In genomic region chr19:48698046-48698445, GRCh38 we compare ENCODE assay signal across 12 cellular contexts. TPM values are rescaled to one million over a fixed set of nuclear protein-coding genes. Genes with fewer than 3 reads are reported as not detected.
DNase-seq lines count a peak whose midpoint lies in the region; ATAC-seq, FAIRE-seq and TF ChIP-seq lines count a peak whose summit lies in the region.
"Had no signal": no experiment of that assay in that cellular context is flagged by ENCODE, and none has a peak within 500 bp of the region (broad histone marks: within the 10 kb centered on the region; RNA-seq: fewer than 3 reads in every experiment).

No MANE protein-coding gene starts in this region.

- CTCF ChIA-PET in H1 (lab: Charles Lee; ENCODE audit: partially characterized antibody) = interaction anchor here (1.5 to 9.4 kb wide), 3 partner anchors 14 to 90 kb away, joined by 5 to 42 read pairs (median 9); no protein-coding TSS in a partner anchor
- CTCF ChIA-PET in activated CD8-positive, alpha-beta memory T cell treated with anti-CD3 and anti-CD28 coated beads, Interleukin-2, amount 10 ng/mL, durations not matched to agents 7 days and 5 days (lab: Charles Lee) = interaction anchor here (0.7 kb wide), 1 partner anchor 42 kb away, joined by 3 read pairs; no protein-coding TSS in a partner anchor

- H2BK5ac ChIP-seq in H1 (ENCODE audit: low read depth, low read length) = no peak overlapping the region

- 97% methylated on average over 3 of the region's 4 CpGs; no CpG with 5 or more reads in 1 of the 2 experiments for WGBS in H1 (ENCODE audit: extremely low coverage in 1 of 2, insufficient coverage in 1 of 2, insufficient read length in 1 of 2, insufficient replicate concordance in 2 of 2, low coverage in 1 of 2, low lambda C conversion rate in 2 of 2, missing lambda C conversion rate in 1 of 2), 2 experiments
- WGBS in pancreas, 2 donors = 38 to 45% methylated on average over 4 of the region's 4 CpGs

- no peak overlapping the region for H3K18ac ChIP-seq in H1 (ENCODE audit: extremely low read depth, low read length)

- peaks cover 5% of the 10 kb centered on the region for H3K4me1 Mint-ChIP-seq in activated CD8-positive, alpha-beta memory T cell treated with anti-CD3 and anti-CD28 coated beads, Interleukin-2, amount 10 ng/mL, durations not matched to agents 7 days and 5 days

- H3K27ac Mint-ChIP-seq in activated CD8-positive, alpha-beta memory T cell treated with anti-CD3 and anti-CD28 coated beads, Interleukin-2, amount 10 ng/mL, durations not matched to agents 7 days and 5 days = no peak overlapping the region

- no peak overlapping the region for H4K8ac ChIP-seq in H1 (ENCODE audit: extremely low read depth, insufficient read depth, low read length)

- no peaks in the 10 kb centered on the region for H3K36me3 Mint-ChIP-seq in activated CD8-positive, alpha-beta memory T cell treated with anti-CD3 and anti-CD28 coated beads, Interleukin-2, amount 10 ng/mL, durations not matched to agents 7 days and 5 days

- no peak overlapping the region for H3K14ac ChIP-seq in H1 (ENCODE audit: insufficient read length)

- H3K4me2 ChIP-seq in H1 (ENCODE audit: insufficient read depth in 1 of 2, low read depth in 2 of 2, low read length in 2 of 2) = no peak overlapping the region

- no peak for TF ChIP-seq EP300 in H1 (IDR thresholded peaks at IDR 0.05; ENCODE audit: borderline replicate concordance in 1 of 2, low read depth in 2 of 2, low read length in 2 of 2)

- peak in 3 of 4 donors; percentile 13 to 30 (median 26) for ATAC-seq in pancreas
- ATAC-seq in activated CD8-positive, alpha-beta memory T cell treated with anti-CD3 and anti-CD28 coated beads, Interleukin-2, amount 10 ng/mL, durations not matched to agents 7 days and 5 days = no peak
- ATAC-seq in HG02759 (IDR thresholded peaks at IDR 0.05; ENCODE audit: unreplicated experiment) = no peak

- no peaks in the 10 kb centered on the region for H3K9me3 Mint-ChIP-seq in activated CD8-positive, alpha-beta memory T cell treated with anti-CD3 and anti-CD28 coated beads, Interleukin-2, amount 10 ng/mL, durations not matched to agents 7 days and 5 days (ENCODE audit: low read depth)

- no peak overlapping the region for H3K9ac ChIP-seq in H1 (replicated peaks in 1 of 4; ENCODE audit: extremely low read depth in 1 of 4, low read depth in 3 of 4, low read length in 3 of 4)

- no peaks in the 10 kb centered on the region for H4K20me1 ChIP-seq in H1 (replicated peaks in 1 of 2; ENCODE audit: control insufficient read depth in 1 of 2, insufficient read depth in 2 of 2, low read length in 2 of 2)

- no peak overlapping the region for H2BK120ac ChIP-seq in H1 (replicated peaks; ENCODE audit: low read depth, low read length)

- intact Hi-C loops in pancreas (cut with DNase I) = no loop called here

- POLR2A ChIA-PET in H1 (lab: Charles Lee; ENCODE audit: partially characterized antibody) = interaction anchor here (1.8 to 3.5 kb wide), 2 partner anchors 24 to 30 kb away, joined by 4 to 16 read pairs; no protein-coding TSS in a partner anchor

- no peak for TF ChIP-seq RAD21 in H1 (IDR thresholded peaks at IDR 0.05 in 1 of 2, conservative IDR thresholded peaks at IDR 0.05 in 1 of 2; ENCODE audit: low read depth in 2 of 2, low read length in 2 of 2)

- H3K4me3 Mint-ChIP-seq in activated CD8-positive, alpha-beta memory T cell treated with anti-CD3 and anti-CD28 coated beads, Interleukin-2, amount 10 ng/mL, durations not matched to agents 7 days and 5 days = no peak overlapping the region

- no peak overlapping the region for H2BK15ac ChIP-seq in H1 (ENCODE audit: low read length)

- no peaks in the 10 kb centered on the region for H3K79me2 ChIP-seq in H1 (ENCODE audit: control insufficient read depth in 1 of 2, insufficient read depth in 2 of 2, low read length in 2 of 2)

- TF ChIP-seq CTCF in H1 (IDR thresholded peaks at IDR 0.05; ENCODE audit: control extremely low read depth in 1 of 3, insufficient read depth in 1 of 3, low read depth in 1 of 3, low read length in 3 of 3) = no peak
- no peak for TF ChIP-seq CTCF in pancreas (IDR thresholded peaks at IDR 0.05)

- no peak for TF ChIP-seq POLR2A in H1 (IDR thresholded peaks at IDR 0.05; ENCODE audit: control extremely low read depth in 1 of 2, low read depth in 2 of 2, low read length in 2 of 2)

- no peak overlapping the region for H3K23ac ChIP-seq in H1 (ENCODE audit: insufficient read length)

- no peak overlapping the region for H4K5ac ChIP-seq in H1 (ENCODE audit: insufficient read length, low read depth, low read length)

- peaks cover 0 to 5% (median 1%) of the 10 kb centered on the region in 4 experiments; a peak in 4 of 7 replicates for H3K4me1 ChIP-seq in H1 (replicated peaks in 1 of 4; ENCODE audit: control insufficient read depth in 3 of 4, insufficient read depth in 4 of 4, low read length in 3 of 4)
- peaks cover 0 to 5% (median 0%) of the 10 kb centered on the region in 3 donors for H3K4me1 ChIP-seq in pancreas

- H3K27ac ChIP-seq in H1 (ENCODE audit: low read depth, low read length) = no peak overlapping the region
- H3K27ac ChIP-seq in pancreas = no peak overlapping the region

- FAIRE-seq in H1 (lab: Jason Lieb, UNC) (no peak), pancreas (lab: Jason Lieb, UNC) (no peak)

- H2BK12ac ChIP-seq in H1 (ENCODE audit: low read depth, low read length) = peak overlapping the region; percentile 29; the same call in 1 of the 2 replicates

- no peak overlapping the region for H2AK5ac ChIP-seq in H1 (ENCODE audit: low read depth, low read length)

- H3K36me3 ChIP-seq in H1 (ENCODE audit: control insufficient read depth in 2 of 4, insufficient read depth in 4 of 4, low read length in 3 of 4) = no peaks in the 10 kb centered on the region
- H3K36me3 ChIP-seq in pancreas = no peaks in the 10 kb centered on the region
- H3K36me3 ChIP-seq: suprapubic skin had no signal

- H3K79me1 ChIP-seq in H1 (ENCODE audit: low read depth, low read length) = peaks cover 2% of the 10 kb centered on the region; the same call in 1 of the 2 replicates

- H3K4me3 ChIP-seq in H1 (ENCODE audit: extremely low read depth in 1 of 4, insufficient read depth in 2 of 4, low read depth in 3 of 4, low read length in 4 of 4) (no peak overlapping the region), pancreas (no peak overlapping the region)
- H3K4me3 ChIP-seq: suprapubic skin had no signal

- no peak overlapping the region for H3K56ac ChIP-seq in H1 (replicated peaks; ENCODE audit: insufficient read length, low read depth, low read length)

- H3K27me3 Mint-ChIP-seq in activated CD8-positive, alpha-beta memory T cell treated with anti-CD3 and anti-CD28 coated beads, Interleukin-2, amount 10 ng/mL, durations not matched to agents 7 days and 5 days = peaks cover 16% of the 10 kb centered on the region

- peak; percentile 52 for DNase-seq in GM04504 (ENCODE audit: low read depth)
- peak; percentile 67 for DNase-seq in RPMI8226
- no peak for DNase-seq in H1 (ENCODE audit: low read depth in 1 of 2, low spot score in 2 of 2)
- DNase-seq in pancreas = peak in 2 of 6 donors; percentile 18 to 57
- no peak for DNase-seq in T1000 (lab: John Stamatoyannopoulos, UW)
- DNase-seq in activated CD8-positive, alpha-beta memory T cell treated with anti-CD3 and anti-CD28 coated beads, Interleukin-2, amount 10 ng/mL, durations not matched to agents 7 days and 5 days = no peak
- no peak for DNase-seq in SIG-M5 (lab: John Stamatoyannopoulos, UW)
- DNase-seq: DND-41; stimulated activated CD4-positive, alpha-beta T cell treated with anti-CD3 and anti-CD28 coated beads, Interleukin-15, amount 100 ng/mL, for 24 hours had no signal

- H3K23me2 ChIP-seq in H1 (ENCODE audit: low read depth, low read length) = peaks cover 8% of the 10 kb centered on the region; the same call in 1 of the 2 replicates

- H3K9me3 ChIP-seq in H1 (ENCODE audit: insufficient read depth in 2 of 2, low read depth in 1 of 2, low read length in 1 of 2) (no peaks in the 10 kb centered on the region), pancreas (no peaks in the 10 kb centered on the region)
- H3K9me3 ChIP-seq: suprapubic skin had no signal

- no peak overlapping the region for H2BK20ac ChIP-seq in H1 (ENCODE audit: low read length)

- H3K4ac ChIP-seq in H1 (replicated peaks; ENCODE audit: insufficient read length, low read depth, low read length) = no peak overlapping the region

- no peak overlapping the region for H4K91ac ChIP-seq in H1 (replicated peaks; ENCODE audit: insufficient read length, low read length)

- H2AFZ ChIP-seq in H1 (ENCODE audit: low read length) = no peak overlapping the region

- H3K27me3 ChIP-seq in H1 (replicated peaks in 1 of 4; ENCODE audit: control insufficient read depth in 3 of 4, extremely low read depth in 1 of 4, insufficient read depth in 3 of 4, low read length in 3 of 4) (no peaks in the 10 kb centered on the region), pancreas (no peaks in the 10 kb centered on the region)
- H3K27me3 ChIP-seq: suprapubic skin had no signal

RNA-seq across cellular contexts. Expression of gene FUT2, which starts 2.3 kb away (rescaled TPM):
- total RNA-seq in H1 (2021; fragmentation: NEBNext Ultra II Directional; extraction: Animal tissue kit (Norgen Biotek cat#: 25700)) = 5.0 and 7.0 TPM in 2 replicates
- polyA plus RNA-seq in H1 (2011; rRNA removed) = 5.6 and 8.2 TPM in 2 replicates
- 4.1 TPM for polyA plus RNA-seq in H1 (2011; cell fraction: cytosol; rRNA removed)
- polyA plus RNA-seq in H1 (2011; cell fraction: nucleus; rRNA removed) = 6.7 TPM
- 4.2 to 7.5 TPM (median 7.2 TPM) in 4 replicates for polyA plus RNA-seq in H1 (2012, experiment 1 of 2)
- 14.2 TPM for polyA plus RNA-seq in H1 (2012, experiment 2 of 2)
- 4.8 TPM for polyA plus RNA-seq in H1 (2013, experiment 1 of 2)
- polyA plus RNA-seq in H1 (2013, experiment 2 of 2) = 5.3 TPM
- polyA minus RNA-seq in H1 (2011; rRNA and poly(A)+ RNA removed) = 9.7 and 10.8 TPM in 2 replicates
- polyA minus RNA-seq in H1 (2011; cell fraction: cytosol; rRNA and poly(A)+ RNA removed) = 3.7 TPM
- 10.6 TPM for polyA minus RNA-seq in H1 (2011; cell fraction: nucleus; rRNA and poly(A)+ RNA removed)
- 10 to 100 TPM in 2 of 6 donors, 1 to 10 TPM in 4; 4.8 to 14.5 (median 8.2) TPM for total RNA-seq in pancreas
- 1 to 10 TPM; 3.7 to 5.4 TPM for polyA plus RNA-seq in pancreas
- not detected for total RNA-seq in activated CD8-positive, alpha-beta memory T cell treated with anti-CD3 and anti-CD28 coated beads, Interleukin-2, amount 10 ng/mL, durations not matched to agents 7 days and 5 days
- total RNA-seq: lung microvascular endothelial cell had no signal

RNA-seq across cellular contexts. Expression of gene MAMSTR, which starts 21.5 kb away (rescaled TPM):
- total RNA-seq in H1 (2021; fragmentation: NEBNext Ultra II Directional; extraction: Animal tissue kit (Norgen Biotek cat#: 25700)) = 2.0 and 2.9 TPM in 2 replicates
- polyA plus RNA-seq in H1 (2011; rRNA removed) (2.3 and 2.5 TPM in 2 replicates), pancreas (1 to 10 TPM; 1.5 to 2.3 TPM)
- 1.1 TPM for polyA plus RNA-seq in H1 (2011; cell fraction: cytosol; rRNA removed)
- polyA plus RNA-seq in H1 (2011; cell fraction: nucleus; rRNA removed) = 2.5 TPM
- polyA plus RNA-seq in H1 (2012, experiment 1 of 2) = 1.6 to 2.7 TPM (median 1.8 TPM) in 4 replicates
- 3.3 TPM for polyA plus RNA-seq in H1 (2012, experiment 2 of 2)
- polyA plus RNA-seq in H1 (2013, experiment 1 of 2) = 1.8 TPM
- polyA plus RNA-seq in H1 (2013, experiment 2 of 2) = 2.0 TPM
- 1.1 and 1.4 TPM in 2 replicates for polyA minus RNA-seq in H1 (2011; rRNA and poly(A)+ RNA removed)
- polyA minus RNA-seq in H1 (2011; cell fraction: cytosol; rRNA and poly(A)+ RNA removed) = 2.7 TPM
- polyA minus RNA-seq in H1 (2011; cell fraction: nucleus; rRNA and poly(A)+ RNA removed) = 2.6 TPM
- total RNA-seq in pancreas = 1 to 10 TPM in 2 of 6 donors, under 1 TPM in 4; 0.51 to 2.6 (median 0.84) TPM
- 1 to 10 TPM; 1.0 to 1.1 TPM for total RNA-seq in activated CD8-positive, alpha-beta memory T cell treated with anti-CD3 and anti-CD28 coated beads, Interleukin-2, amount 10 ng/mL, durations not matched to agents 7 days and 5 days

RNA-seq across cellular contexts. Expression of gene NTN5, which starts 25.2 kb away (rescaled TPM):
- total RNA-seq in H1 (2021; fragmentation: NEBNext Ultra II Directional; extraction: Animal tissue kit (Norgen Biotek cat#: 25700)) = 0.15 and 0.47 TPM in 2 replicates
- 0.80 and 0.85 TPM in 2 replicates for polyA plus RNA-seq in H1 (2011; rRNA removed)
- polyA plus RNA-seq in H1 (2011; cell fraction: cytosol; rRNA removed) = 0.54 TPM
- polyA plus RNA-seq in H1 (2011; cell fraction: nucleus; rRNA removed) = 2.7 TPM
- polyA plus RNA-seq in H1 (2012, experiment 1 of 2) = 0.41 to 0.82 TPM (median 0.46 TPM) in 4 replicates
- polyA plus RNA-seq in H1 (2012, experiment 2 of 2) = 0.41 TPM
- polyA plus RNA-seq in H1 (2013, experiment 1 of 2) = 0.18 TPM
- polyA plus RNA-seq in H1 (2013, experiment 2 of 2) = 0.15 TPM
- 0.15 and 0.25 TPM in 2 replicates for polyA minus RNA-seq in H1 (2011; rRNA and poly(A)+ RNA removed)
- not detected for polyA minus RNA-seq in H1 (2011; cell fraction: cytosol; rRNA and poly(A)+ RNA removed)
- polyA minus RNA-seq in H1 (2011; cell fraction: nucleus; rRNA and poly(A)+ RNA removed) = 1.4 TPM
- total RNA-seq in pancreas = under 1 TPM in 5 of 6 donors, not detected in 1; 0.12 to 0.37 (median 0.20) TPM
- 1 to 10 TPM in 1 of 2 donors, under 1 TPM in 1; 0.38 to 1.8 TPM for polyA plus RNA-seq in pancreas
- total RNA-seq in activated CD8-positive, alpha-beta memory T cell treated with anti-CD3 and anti-CD28 coated beads, Interleukin-2, amount 10 ng/mL, durations not matched to agents 7 days and 5 days = under 1 TPM; 0.64 to 0.87 TPM
- total RNA-seq: lung microvascular endothelial cell had no signal

RNA-seq across cellular contexts. Expression of gene RASIP1, which starts 42.4 kb away (rescaled TPM):
- 8.7 and 9.3 TPM in 2 replicates for total RNA-seq in H1 (2021; fragmentation: NEBNext Ultra II Directional; extraction: Animal tissue kit (Norgen Biotek cat#: 25700))
- 11.4 and 16.4 TPM in 2 replicates for polyA plus RNA-seq in H1 (2011; rRNA removed)
- 9.0 TPM for polyA plus RNA-seq in H1 (2011; cell fraction: cytosol; rRNA removed)
- 17.4 TPM for polyA plus RNA-seq in H1 (2011; cell fraction: nucleus; rRNA removed)
- 4.5 to 8.8 TPM (median 8.1 TPM) in 4 replicates for polyA plus RNA-seq in H1 (2012, experiment 1 of 2)
- 8.5 TPM for polyA plus RNA-seq in H1 (2012, experiment 2 of 2)
- polyA plus RNA-seq in H1 (2013, experiment 1 of 2) = 6.0 TPM
- polyA plus RNA-seq in H1 (2013, experiment 2 of 2) = 6.0 TPM
- polyA minus RNA-seq in H1 (2011; rRNA and poly(A)+ RNA removed) = 3.3 and 5.7 TPM in 2 replicates
- 5.8 TPM for polyA minus RNA-seq in H1 (2011; cell fraction: cytosol; rRNA and poly(A)+ RNA removed)
- polyA minus RNA-seq in H1 (2011; cell fraction: nucleus; rRNA and poly(A)+ RNA removed) = 7.2 TPM
- total RNA-seq in pancreas = 1 to 10 TPM; 5.3 to 9.6 (median 6.5) TPM
- polyA plus RNA-seq in pancreas = 10 to 100 TPM; 16.2 to 40.9 TPM
- not detected for total RNA-seq in activated CD8-positive, alpha-beta memory T cell treated with anti-CD3 and anti-CD28 coated beads, Interleukin-2, amount 10 ng/mL, durations not matched to agents 7 days and 5 days

RNA-seq across cellular contexts. Expression of gene IZUMO1, which starts 48.7 kb away (rescaled TPM):
- total RNA-seq in H1 (2021; fragmentation: NEBNext Ultra II Directional; extraction: Animal tissue kit (Norgen Biotek cat#: 25700)) = 1.7 and 1.8 TPM in 2 replicates
- polyA plus RNA-seq in H1 (2011; rRNA removed) (0.33 and 0.46 TPM in 2 replicates), pancreas (1 to 10 TPM; 1.9 to 3.8 TPM)
- polyA plus RNA-seq in H1 (2011; cell fraction: cytosol; rRNA removed) = 1.2 TPM
- polyA plus RNA-seq in H1 (2011; cell fraction: nucleus; rRNA removed) = 4.8 TPM
- polyA plus RNA-seq in H1 (2012, experiment 1 of 2) = 0.73 to 1.3 TPM (median 1.0 TPM) in 4 replicates
- polyA plus RNA-seq in H1 (2012, experiment 2 of 2) = 0.26 TPM
- polyA plus RNA-seq in H1 (2013, experiment 1 of 2) = 0.73 TPM
- polyA plus RNA-seq in H1 (2013, experiment 2 of 2) = 0.35 TPM
- 0.56 and 1.0 TPM in 2 replicates for polyA minus RNA-seq in H1 (2011; rRNA and poly(A)+ RNA removed)
- 0.51 TPM for polyA minus RNA-seq in H1 (2011; cell fraction: cytosol; rRNA and poly(A)+ RNA removed)
- polyA minus RNA-seq in H1 (2011; cell fraction: nucleus; rRNA and poly(A)+ RNA removed) = 4.8 TPM
- 1 to 10 TPM in 4 of 6 donors, under 1 TPM in 2; 0.73 to 4.6 (median 1.9) TPM for total RNA-seq in pancreas
- not detected for total RNA-seq in activated CD8-positive, alpha-beta memory T cell treated with anti-CD3 and anti-CD28 coated beads, Interleukin-2, amount 10 ng/mL, durations not matched to agents 7 days and 5 days

Comparison
In these comparisons a context has a peak if more than half of its experiments do, and no peak if none do; other contexts are left out.
1. DNase-seq: peak in GM04504 (single experiment) and RPMI8226 (single experiment); none in H1 (0 of 2), T1000 (single experiment), activated CD8-positive, alpha-beta memory T cell treated with anti-CD3 and anti-CD28 coated beads, Interleukin-2, amount 10 ng/mL, durations not matched to agents 7 days and 5 days (single experiment) and SIG-M5 (single experiment).
2. ATAC-seq: peak in pancreas (3 of 4); none in activated CD8-positive, alpha-beta memory T cell treated with anti-CD3 and anti-CD28 coated beads, Interleukin-2, amount 10 ng/mL, durations not matched to agents 7 days and 5 days (single experiment) and HG02759 (single experiment).